Comparison of ENCODE assay signal across 8 cellular contexts in genomic region chr4:121869841-121870822, GRCh38. TPM values are rescaled to one million over a fixed set of nuclear protein-coding genes. Genes with fewer than 3 reads are reported as not detected.
DNase-seq lines count a peak whose midpoint lies in the region; ATAC-seq, FAIRE-seq and TF ChIP-seq lines count a peak whose summit lies in the region.

Gene BBS7, minus strand, starts transcription at chr4:121870474. Its CDS starts 161 bp downstream, at chr4:121870313.

- no peak within 1 kb of the TSS for H3K23ac ChIP-seq in trophoblast cell (ENCODE audit: low read length)

- peak within 1 kb of the TSS; percentile 80 for H2AFZ ChIP-seq in trophoblast cell (ENCODE audit: insufficient read depth, low read length, poor library complexity)

- H3K27me3 ChIP-seq in adrenal gland, result no peaks in the 10 kb centered on the region
- no peaks in the 10 kb centered on the region for H3K27me3 ChIP-seq in trophoblast cell (ENCODE audit: insufficient read depth, low read length)
- no peaks in the 10 kb centered on the region for H3K27me3 ChIP-seq in transverse colon

- in situ Hi-C loops in transverse colon (cut with MboI; ENCODE audit: low pct_ligation_motif_present in 1 of 4, low pct_unique_long_range_greater_than_20kb in 1 of 4, low sequenced_read_pairs in 3 of 4), result no loop called here

- H3K79me1 ChIP-seq in trophoblast cell (ENCODE audit: low read length), result peaks cover 3% of the 10 kb centered on the region

- no peak within 1 kb of the TSS for H3K4ac ChIP-seq in trophoblast cell (ENCODE audit: low read depth, low read length)

- peak within 1 kb of the TSS; percentile 79 for H4K12ac ChIP-seq in trophoblast cell (ENCODE audit: low read depth, low read length)

- WGBS in adrenal gland, 4 donors, result 0 to 2% (median 0%) methylated on average over 11 to 58 of the region's 58 CpGs
- no CpG with 5 or more reads among the region's 58 CpGs for WGBS in trophoblast cell (ENCODE audit: extremely low coverage, insufficient coverage, insufficient read length)
- 0 to 7% methylated on average over 2 to 40 of the region's 58 CpGs for WGBS in transverse colon (ENCODE audit: low coverage in 1 of 2), 2 donors

- TF ChIP-seq POLR2A in GM12891 (IDR thresholded peaks at IDR 0.05; ENCODE audit: low read depth, low read length) (0 out of 2 replicates have a peak, but pooled peaks have one; percentile 39), adrenal gland (IDR thresholded peaks at IDR 0.05) (peak; percentile 63 to 78), transverse colon (IDR thresholded peaks at IDR 0.05) (peak; percentile 76)

- peak within 1 kb of the TSS; percentile 25 to 78 (median 75) for H3K4me3 ChIP-seq in adrenal gland
- peak within 1 kb of the TSS; percentile 71 for H3K4me3 ChIP-seq in trophoblast cell (ENCODE audit: low read depth, low read length)
- H3K4me3 ChIP-seq in transverse colon, result peak within 1 kb of the TSS; percentile 70 to 85 (median 77)

- no peak within 1 kb of the TSS for H2BK120ac ChIP-seq in trophoblast cell (ENCODE audit: insufficient read depth, low read length, poor library complexity)

- H2AK5ac ChIP-seq in trophoblast cell (ENCODE audit: low read length), result no peak within 1 kb of the TSS

- peak within 1 kb of the TSS; percentile 90 for H4K8ac ChIP-seq in trophoblast cell (ENCODE audit: low read depth, low read length)

- H3K4me2 ChIP-seq in trophoblast cell (ENCODE audit: low read length), result peak within 1 kb of the TSS; percentile 95

- intact Hi-C loops in adrenal gland (cut with DNase I), result no loop called here
- intact Hi-C loops in cardiac septum (cut with DNase I), result no loop called here
- intact Hi-C loops in transverse colon (cut with DNase I; ENCODE audit: low total_unique reads), result loop anchor here (5.0 kb wide), 1 partner anchor 43 kb away; no protein-coding TSS in a partner anchor

- no peak for TF ChIP-seq EP300 in transverse colon (IDR thresholded peaks at IDR 0.05; ENCODE audit: low read depth)

- H3K4me1 ChIP-seq in adrenal gland (replicated peaks in 1 of 2) (no peaks in the 10 kb centered on the region), trophoblast cell (ENCODE audit: control insufficient read depth in 1 of 2, insufficient read depth in 2 of 2, low read length in 2 of 2) (peaks cover 2 to 4% of the 10 kb centered on the region in 2 experiments), transverse colon (peaks cover 0 to 11% (median 9%) of the 10 kb centered on the region in 4 donors)

- H3K9ac ChIP-seq in trophoblast cell (ENCODE audit: low read length), result peak within 1 kb of the TSS; percentile 60

- H3K14ac ChIP-seq in trophoblast cell (ENCODE audit: low read length), result peak within 1 kb of the TSS; percentile 79

- peak within 1 kb of the TSS; percentile 26 for H2BK5ac ChIP-seq in trophoblast cell (ENCODE audit: low read depth, low read length, poor library complexity)

- TF ChIP-seq CTCF in adrenal gland (IDR thresholded peaks at IDR 0.05) (no peak), transverse colon (IDR thresholded peaks at IDR 0.05) (no peak)

- FAIRE-seq in GM12891 (lab: Jason Lieb, UNC), result peak; percentile 100

- H3K27ac ChIP-seq in adrenal gland, result peak within 1 kb of the TSS; percentile 66 to 94 (median 87)
- no peak within 1 kb of the TSS for H3K27ac ChIP-seq in trophoblast cell (ENCODE audit: low read depth, low read length)
- H3K27ac ChIP-seq in transverse colon, result peak within 1 kb of the TSS; percentile 92 to 95 (median 93)

- H3K9me3 ChIP-seq in adrenal gland (replicated peaks in 1 of 3) (no peaks in the 10 kb centered on the region), trophoblast cell (ENCODE audit: insufficient read depth, low read depth, low read length) (no peaks in the 10 kb centered on the region), transverse colon (no peaks in the 10 kb centered on the region)

- no peak within 1 kb of the TSS for H2BK12ac ChIP-seq in trophoblast cell (ENCODE audit: low read length)

- H3K79me2 ChIP-seq in trophoblast cell (ENCODE audit: control insufficient read depth, insufficient read depth, low read length, poor library complexity), result no peaks in the 10 kb centered on the region

- peaks cover 0 to 4% of the 10 kb centered on the region in 2 donors for H3K36me3 ChIP-seq in adrenal gland (replicated peaks in 1 of 2)
- peaks cover 0 to 3% of the 10 kb centered on the region in 2 experiments for H3K36me3 ChIP-seq in trophoblast cell (ENCODE audit: control insufficient read depth in 1 of 2, insufficient read depth in 2 of 2, low read length in 2 of 2)
- H3K36me3 ChIP-seq in transverse colon, result peaks cover 0 to 6% (median 0%) of the 10 kb centered on the region in 4 donors

- ATAC-seq in HG02840 (IDR thresholded peaks at IDR 0.05; ENCODE audit: low FRiP score, unreplicated experiment), result peak; percentile 100

- DNase-seq in GM12891 (ENCODE audit: insufficient read length, low spot score) (peak; percentile 78), NCI-H146 (lab: John Stamatoyannopoulos, UW) (peak; percentile 96), T-helper 1 cell (peak; percentile 83 to 96 (median 89)), adrenal gland (peak; percentile 97 to 99 (median 98)), cardiac septum (ENCODE audit: low spot score) (peak; percentile 99), trophoblast cell (peak; percentile 95), transverse colon (peak; percentile 99)

- peak within 1 kb of the TSS; percentile 57 for H3K18ac ChIP-seq in trophoblast cell (ENCODE audit: low read length)

- peak within 1 kb of the TSS; percentile 16 for H4K91ac ChIP-seq in trophoblast cell (ENCODE audit: low read depth, low read length)

TF ChIP-seq in GM12891, 5 proteins besides CTCF, POLR2A, EP300 and RAD21:
- no peak for TF ChIP-seq TAF1 (IDR thresholded peaks at IDR 0.05; ENCODE audit: low read depth, low read length)
- TF ChIP-seq PAX5 (IDR thresholded peaks at IDR 0.05; ENCODE audit: insufficient read depth, low read length, severe bottlenecking), result no peak
- TF ChIP-seq SPI1 (IDR thresholded peaks at IDR 0.05; ENCODE audit: low read depth, low read length), result no peak
- 0 out of 2 replicates have a peak, but pooled peaks have one; percentile 22 for TF ChIP-seq POLR2AphosphoS5 (IDR thresholded peaks at IDR 0.05; ENCODE audit: low read depth, low read length)
TF ChIP-seq in GM12891: peak in this region for 1.

RNA-seq across cellular contexts. Expression of gene BBS7, which starts in this region (rescaled TPM):
- 3.9 TPM for polyA plus RNA-seq in GM12891 (2012; ENCODE audit: low read depth, missing spikeins)
- total RNA-seq in adrenal gland, result 10 to 100 TPM; 10.5 to 36.3 (median 14.1) TPM
- polyA plus RNA-seq in adrenal gland, result 10 to 100 TPM in 1 of 3 donors, 1 to 10 TPM in 2; 5.7 to 14.7 (median 8.1) TPM
- total RNA-seq in cardiac septum, result 6.1 TPM
- 20.4 and 21.6 TPM in 2 replicates for polyA plus RNA-seq in trophoblast cell (2013)
- 10 to 100 TPM; 12.6 to 17.6 (median 14.0) TPM for total RNA-seq in transverse colon
